9 cellular contexts compared by ENCODE assay signal in genomic region chr10:103854687-103855423, GRCh38. TPM values are rescaled to one million over a fixed set of nuclear protein-coding genes. Genes with fewer than 3 reads are reported as not detected.
DNase-seq lines count a peak whose midpoint lies in the region; ATAC-seq and TF ChIP-seq lines count a peak whose summit lies in the region.
"Had no signal": no experiment of that assay in that cellular context is flagged by ENCODE, and none has a peak within 500 bp of the region (broad histone marks: within the 10 kb centered on the region; RNA-seq: fewer than 3 reads in every experiment).

No MANE protein-coding gene starts in this region.

- H3K4me3 ChIP-seq in epithelial cell of esophagus (ENCODE audit: low read length) (peak overlapping the region; percentile 94), muscle layer of duodenum (ENCODE audit: low read depth in 1 of 2, low read length in 2 of 2) (peak overlapping the region; percentile 53 to 74), urinary bladder (ENCODE audit: low read depth, low read length) (peak overlapping the region; percentile 78)

- peaks cover 43% of the 10 kb centered on the region for H3K27me3 Mint-ChIP-seq in WTC11 (ENCODE audit: low read depth)

- H3K36me3 ChIP-seq in muscle layer of duodenum (ENCODE audit: control insufficient read depth in 1 of 2, insufficient read depth in 2 of 2, low read length in 2 of 2) (no peaks in the 10 kb centered on the region), urinary bladder (ENCODE audit: insufficient read depth) (no peaks in the 10 kb centered on the region)

- H3K9me3 ChIP-seq in muscle layer of duodenum (ENCODE audit: control insufficient read depth in 1 of 2, low read length in 2 of 2): no peaks in the 10 kb centered on the region

- CTCF ChIA-PET in WTC11 (lab: Charles Lee): interaction anchor here (0.6 to 6.4 kb wide), 35 partner anchors 8 to 249 kb away, joined by 3 to 64 read pairs (median 4); no protein-coding TSS in a partner anchor

- H3K4me1 ChIP-seq in muscle layer of duodenum (ENCODE audit: control insufficient read depth in 1 of 2, insufficient read depth in 2 of 2, low read length in 2 of 2) (peaks cover 27 to 34% of the 10 kb centered on the region in 2 donors), urinary bladder (ENCODE audit: insufficient read depth) (no peaks in the 10 kb centered on the region)

- no peak overlapping the region for H3K27ac Mint-ChIP-seq in WTC11

- H3K4me3 Mint-ChIP-seq in WTC11: peak overlapping the region; percentile 84

- whole genome bisulfite sequencing in urinary bladder: under 1% methylated on average over 57 of the region's 57 CpGs

- H3K36me3 Mint-ChIP-seq in WTC11: no peaks in the 10 kb centered on the region

- H3K4me1 Mint-ChIP-seq in WTC11: peaks cover 26% of the 10 kb centered on the region

- H3K9me3 Mint-ChIP-seq in WTC11: no peaks in the 10 kb centered on the region

- TF ChIP-seq CTCF in WTC11 (IDR thresholded peaks at IDR 0.05) (no peak), epithelial cell of esophagus (IDR thresholded peaks at IDR 0.05; ENCODE audit: insufficient read depth, low read depth, low read length, missing control alignments) (no peak)

- ATAC-seq in WTC11 (peak; percentile 11), HG03280 (IDR thresholded peaks at IDR 0.05; ENCODE audit: unreplicated experiment) (no peak)

- H3K27ac ChIP-seq in muscle layer of duodenum (ENCODE audit: low read length): peak overlapping the region; percentile 73
- peak overlapping the region; percentile 85 for H3K27ac ChIP-seq in urinary bladder (ENCODE audit: low read depth)
- H3K27ac ChIP-seq: 22Rv1 had no signal

- H3K27me3 ChIP-seq in muscle layer of duodenum (ENCODE audit: low read depth, low read length): no peaks in the 10 kb centered on the region

- POLR2A ChIA-PET in WTC11 (lab: Charles Lee): interaction anchor here (0.5 to 1.2 kb wide), 5 partner anchors 72 to 142 kb away, joined by 3 to 5 read pairs (median 3); no protein-coding TSS in a partner anchor

- DNase-seq in DMS 273 (lab: John Stamatoyannopoulos, UW; ENCODE audit: unreplicated experiment): peak; percentile 70
- no peak for DNase-seq in DMS 273 treated with DMSO at 0.1 percent for 48 hours (lab: John Stamatoyannopoulos, UW)
- DNase-seq in WTC11 (ENCODE audit: low spot score): peak; percentile 53
- DNase-seq in epithelial cell of esophagus (ENCODE audit: low read depth): no peak
- DNase-seq in A172 (ENCODE audit: low spot score): no peak

TF ChIP-seq in WTC11, 78 proteins besides CTCF, POLR2A, EP300 and RAD21:
- no peak for TF ChIP-seq ATF1 (CRISPR knock-in tag; IDR thresholded peaks at IDR 0.05)

RNA-seq across cellular contexts. Expression of gene SH3PXD2A, which starts 0.5 kb away (rescaled TPM):
- total RNA-seq in WTC11 (2021) (15.7 to 17.9 TPM (median 17.4 TPM) in 3 replicates), urinary bladder (56.9 TPM)
- 29.6 TPM for polyA plus RNA-seq in urinary bladder
- 1.7 and 2.0 TPM in 2 replicates for total RNA-seq in A172 (2014; rRNA removed; shearing (Covaris generic))

Comparison
In these comparisons a context has a peak if more than half of its experiments do, and no peak if none do; other contexts are left out.
1. DNase-seq: peak in DMS 273 (single experiment) and WTC11 (single experiment); none in DMS 273 treated with DMSO at 0.1 percent for 48 hours (single experiment), epithelial cell of esophagus (single experiment) and A172 (single experiment).
2. Peak in every context shown above with its lines, with median percentiles within 50 percentile points of each other: H3K4me3 ChIP-seq.